ENCODE assay signal across 9 cellular contexts in genomic region chr17:40530988-40531971, GRCh38. TPM values are rescaled to one million over a fixed set of nuclear protein-coding genes. Genes with fewer than 3 reads are reported as not detected.
DNase-seq lines count a peak whose midpoint lies in the region; ATAC-seq, FAIRE-seq and TF ChIP-seq lines count a peak whose summit lies in the region.
"Had no signal": no experiment of that assay in that cellular context is flagged by ENCODE, and none has a peak within 500 bp of the region (broad histone marks: within the 10 kb centered on the region; RNA-seq: fewer than 3 reads in every experiment).

No MANE protein-coding gene starts in this region.

- H3K9ac ChIP-seq in IMR-90 (ENCODE audit: low read depth, low read length) (no peak overlapping the region), keratinocyte (ENCODE audit: control insufficient read depth, extremely low read depth, insufficient read depth, low read length) (peak overlapping the region; percentile 26)

- H3K27ac ChIP-seq in IMR-90 (ENCODE audit: insufficient read depth, low read length) (peak overlapping the region; percentile 21), keratinocyte (ENCODE audit: control insufficient read depth, insufficient read depth, low read length) (peak overlapping the region; percentile 68)

- peak overlapping the region; percentile 5 for H2AK9ac ChIP-seq in IMR-90 (replicated peaks; ENCODE audit: low read depth, low read length, poor library complexity)

- no peaks in the 10 kb centered on the region for H3K79me2 ChIP-seq in keratinocyte (ENCODE audit: control insufficient read depth, insufficient read depth, low read length)

- peak overlapping the region; percentile 94 for H3K4ac ChIP-seq in IMR-90 (ENCODE audit: low read depth, low read length)

- peak overlapping the region; percentile 94 for H2BK15ac ChIP-seq in IMR-90 (ENCODE audit: low read depth, low read length)

- TF ChIP-seq RAD21 in IMR-90 (IDR thresholded peaks at IDR 0.05; ENCODE audit: low read length): no peak

- TF ChIP-seq CTCF in IMR-90 (conservative IDR thresholded peaks at IDR 0.05; ENCODE audit: low read depth, low read length): no peak
- TF ChIP-seq CTCF in keratinocyte (optimal IDR thresholded peaks at IDR 0.05 in 1 of 3, IDR thresholded peaks at IDR 0.05 in 1 of 3, conservative IDR thresholded peaks at IDR 0.05 in 1 of 3; ENCODE audit: extremely low read depth in 1 of 3, insufficient read depth in 2 of 3, low read length in 3 of 3): no peak

- H3K4me1 ChIP-seq in IMR-90 (ENCODE audit: control insufficient read depth, insufficient read depth, low read length): peaks cover 37% of the 10 kb centered on the region
- peaks cover 56% of the 10 kb centered on the region for H3K4me1 ChIP-seq in keratinocyte (ENCODE audit: control insufficient read depth, extremely low read depth, insufficient read depth, low read length)

- no peaks in the 10 kb centered on the region for H3K27me3 ChIP-seq in IMR-90 (ENCODE audit: control insufficient read depth, insufficient read depth, low read length)
- no peaks in the 10 kb centered on the region for H3K27me3 ChIP-seq in keratinocyte (ENCODE audit: control insufficient read depth, extremely low read depth, insufficient read depth, low read length)

- TF ChIP-seq POLR2A in IMR-90 (IDR thresholded peaks at IDR 0.05; ENCODE audit: low read depth, low read length): no peak

- ATAC-seq in IMR-90 (ENCODE audit: low read depth) (no peak), HG03354 (IDR thresholded peaks at IDR 0.05; ENCODE audit: poor library complexity, severe bottlenecking, unreplicated experiment) (no peak), HG02623 (IDR thresholded peaks at IDR 0.05; ENCODE audit: unreplicated experiment) (no peak)

- H3K36me3 ChIP-seq in IMR-90 (ENCODE audit: control insufficient read depth, insufficient read depth, low read length) (no peaks in the 10 kb centered on the region), keratinocyte (ENCODE audit: control insufficient read depth in 2 of 2, extremely low read depth in 1 of 2, insufficient read depth in 2 of 2, low read length in 2 of 2) (peaks cover 2% of the 10 kb centered on the region in 2 experiments)

- H3K23ac ChIP-seq in IMR-90 (ENCODE audit: low read depth, low read length): peak overlapping the region; percentile 84; the same call in 1 of the 2 replicates

- no peaks in the 10 kb centered on the region for H4K20me1 ChIP-seq in IMR-90 (ENCODE audit: insufficient read depth, low read length)
- no peaks in the 10 kb centered on the region for H4K20me1 ChIP-seq in keratinocyte (ENCODE audit: control insufficient read depth, extremely low read depth, insufficient read depth, low read length)

- H4K91ac ChIP-seq in IMR-90 (ENCODE audit: insufficient read depth, low read depth, low read length): peak overlapping the region; percentile 81

- peak overlapping the region; percentile 61 for H3K14ac ChIP-seq in IMR-90 (replicated peaks; ENCODE audit: low read depth, low read length)

- peak overlapping the region in 1 of 2 experiments; percentile 61; a peak in 3 of 4 replicates for H4K8ac ChIP-seq in IMR-90 (ENCODE audit: low read depth in 2 of 2, low read length in 2 of 2)

- H2BK20ac ChIP-seq in IMR-90 (ENCODE audit: low read depth, low read length): peak overlapping the region; percentile 97

- CTCF ChIA-PET in IMR-90 (lab: Yijun Ruan, JAX): interaction anchor here (0.8 to 4.8 kb wide), 5 partner anchors 18 to 87 kb away, joined by 3 to 43 read pairs (median 5); no protein-coding TSS in a partner anchor

- H3K4me2 ChIP-seq in IMR-90 (ENCODE audit: low read depth, low read length) (no peak overlapping the region), keratinocyte (ENCODE audit: control insufficient read depth, extremely low read depth, insufficient read depth, low read depth, low read length) (no peak overlapping the region)

- DNase-seq in IMR-90 (no peak), keratinocyte (ENCODE audit: low read depth, low spot score) (no peak), NCI-H2196 treated with DMSO at 0.1 percent for 48 hours (lab: John Stamatoyannopoulos, UW; ENCODE audit: unreplicated experiment) (no peak), urothelium cell line (ENCODE audit: low spot score) (no peak)
- DNase-seq in activated CD8-positive, alpha-beta memory T cell treated with anti-CD3 and anti-CD28 coated beads, Interleukin-2, amount 50 U/mL, for 24 hours (ENCODE audit: extremely low read depth): peak; percentile 64
- peak; percentile 59 to 87 for DNase-seq in stimulated activated CD8-positive, alpha-beta memory T cell treated with anti-CD3 and anti-CD28 coated beads, Interleukin-7, amount 100 ng/mL, for 48 hours (ENCODE audit: extremely low read depth in 1 of 2, low read depth in 1 of 2)

- POLR2A ChIA-PET in IMR-90 (lab: Charles Lee; ENCODE audit: unreplicated experiment): no interaction called here

- in situ Hi-C loops in IMR-90 (cut with MboI; ENCODE audit: low sequenced_read_pairs): loop anchor here (5.0 kb wide), 2 partner anchors 89 to 169 kb away; partner anchors contain the start of genes GJD3 and IGFBP4

- intact Hi-C loops in IMR-90 (cut with micrococcal nuclease): loop anchor here (5.0 kb wide), 1 partner anchor 229 kb away; no protein-coding TSS in a partner anchor

- FAIRE-seq in keratinocyte (lab: Jason Lieb, UNC): peak; percentile 66
- no peak for FAIRE-seq in urothelium cell line (lab: Jason Lieb, UNC)

- dilution Hi-C loops in IMR-90 (cut with HindIII; ENCODE audit: low sequenced_read_pairs, unreplicated experiment): no loop called here
- dilution Hi-C loops in keratinocyte (cut with MboI; ENCODE audit: extremely low pct_ligation_motif_present, low sequenced_read_pairs): no loop called here

- peak overlapping the region; percentile 40 for H2AFZ ChIP-seq in IMR-90 (replicated peaks; ENCODE audit: low read length, poor library complexity)
- no peak overlapping the region for H2AFZ ChIP-seq in keratinocyte (ENCODE audit: control insufficient read depth, low read length)

- no TSS peak for BruUV-seq in IMR-90 (replicated peaks; lab: Mats Ljungman, UMichigan)

- H3K9me1 ChIP-seq in IMR-90 (ENCODE audit: insufficient read depth, low read length) (peaks cover 18% of the 10 kb centered on the region), keratinocyte (ENCODE audit: control insufficient read depth, extremely low read depth, insufficient read depth, low read length) (no peaks in the 10 kb centered on the region)

- H3K4me3 ChIP-seq in IMR-90 (ENCODE audit: insufficient read depth, low read depth, low read length): no peak overlapping the region
- no peak overlapping the region for H3K4me3 ChIP-seq in keratinocyte (ENCODE audit: control insufficient read depth in 2 of 3, extremely low read depth in 1 of 3, insufficient read depth in 2 of 3, low read depth in 1 of 3, low read length in 3 of 3)

- no peak overlapping the region for H3K56ac ChIP-seq in IMR-90 (ENCODE audit: extremely low read depth, insufficient read depth, low read length)

- peak overlapping the region; percentile 92 for H2BK5ac ChIP-seq in IMR-90 (ENCODE audit: low read depth, low read length, poor library complexity, severe bottlenecking)

- H3K9me3 ChIP-seq in IMR-90 (ENCODE audit: control insufficient read depth, insufficient read depth, low read length) (no peaks in the 10 kb centered on the region), keratinocyte (ENCODE audit: control insufficient read depth, low read depth, low read length) (no peaks in the 10 kb centered on the region)

- H4K5ac ChIP-seq in IMR-90 (ENCODE audit: low read depth, low read length): peak overlapping the region; percentile 85

- 0 out of 4 replicates have a peak, but pooled peaks cover 0 to 13% of the 10 kb centered on the region in 2 experiments for H3K79me1 ChIP-seq in IMR-90 (ENCODE audit: low read depth in 1 of 2, low read length in 2 of 2)

- H2AK5ac ChIP-seq in IMR-90 (ENCODE audit: low read depth, low read length): peak overlapping the region; percentile 95

- H2BK120ac ChIP-seq in IMR-90 (ENCODE audit: low read depth, low read length): peak overlapping the region; percentile 89

- peak overlapping the region; percentile 81 for H3K18ac ChIP-seq in IMR-90 (ENCODE audit: low read depth, low read length)

- 79% methylated on average over 9 of the region's 15 CpGs; no CpG with 5 or more reads in 1 of the 2 experiments for WGBS in IMR-90 (ENCODE audit: extremely low coverage in 2 of 2, insufficient read length in 1 of 2), 2 experiments

TF ChIP-seq in IMR-90, 13 proteins besides CTCF, POLR2A, EP300 and RAD21 (continues in another document):
- TF ChIP-seq USF2 (IDR thresholded peaks at IDR 0.05; ENCODE audit: low read depth, low read length) (no peak), MAFK (IDR thresholded peaks at IDR 0.05; ENCODE audit: low read depth, low read length) (no peak)

RNA-seq across cellular contexts. Expression of gene TNS4, which starts 29.9 kb away (rescaled TPM):
- total RNA-seq in IMR-90 (2012; rRNA removed): 0.28 TPM in 1 of 2 replicates, not detected in the other
- 0.07 TPM in 1 of 2 replicates, not detected in the other for polyA plus RNA-seq in IMR-90 (2012; rRNA removed)
- polyA plus RNA-seq in IMR-90 (2012; cell fraction: cytosol; rRNA removed): 0.07 and 0.08 TPM in 2 replicates
- 0.33 and 0.57 TPM in 2 replicates for polyA plus RNA-seq in IMR-90 (2012; cell fraction: nucleus; rRNA removed; ENCODE audit: low replicate concordance)
- 129 to 171 TPM (median 160 TPM) in 3 replicates for polyA plus RNA-seq in keratinocyte
- 182 TPM for polyA plus RNA-seq in keratinocyte (2011; ENCODE audit: low read depth)
- 162 and 255 TPM in 2 replicates for polyA plus RNA-seq in keratinocyte (2011; cell fraction: cytosol; rRNA removed)
- polyA plus RNA-seq in keratinocyte (2011; cell fraction: nucleus; rRNA removed): 758 and 1,104 TPM in 2 replicates
- polyA plus RNA-seq in keratinocyte (2012; ENCODE audit: low replicate concordance): 221 and 630 TPM in 2 replicates
- 229 to 1,669 TPM (median 398 TPM) in 3 replicates for polyA minus RNA-seq in keratinocyte
- polyA minus RNA-seq in keratinocyte (2011; cell fraction: cytosol; rRNA and poly(A)+ RNA removed): 367 TPM
- 523 and 706 TPM in 2 replicates for polyA minus RNA-seq in keratinocyte (2011; cell fraction: nucleus; rRNA and poly(A)+ RNA removed)
- total RNA-seq: skeletal muscle tissue had no signal

RNA-seq across cellular contexts. Expression of gene CCR7, which starts 34.0 kb away (rescaled TPM):
- total RNA-seq in IMR-90 (2012; rRNA removed): 0.28 and 0.36 TPM in 2 replicates
- polyA plus RNA-seq in IMR-90 (2012; rRNA removed) (0.14 and 0.22 TPM in 2 replicates), keratinocyte (0.06 to 0.63 TPM (median 0.16 TPM) in 3 replicates)
- polyA plus RNA-seq in IMR-90 (2012; cell fraction: cytosol; rRNA removed): 0.16 TPM in 1 of 2 replicates, not detected in the other
- 0.23 and 0.39 TPM in 2 replicates for polyA plus RNA-seq in IMR-90 (2012; cell fraction: nucleus; rRNA removed; ENCODE audit: low replicate concordance)
- polyA plus RNA-seq in keratinocyte (2011; ENCODE audit: low read depth): not detected
- polyA plus RNA-seq in keratinocyte (2011; cell fraction: cytosol; rRNA removed): 0.04 TPM in 1 of 2 replicates, not detected in the other
- polyA plus RNA-seq in keratinocyte (2011; cell fraction: nucleus; rRNA removed): 0.31 TPM in 1 of 2 replicates, not detected in the other
- polyA plus RNA-seq in keratinocyte (2012; ENCODE audit: low replicate concordance): 0.05 and 0.16 TPM in 2 replicates
- polyA minus RNA-seq in keratinocyte: 0.33 TPM in 1 of 3 replicates, not detected in the others
- not detected for polyA minus RNA-seq in keratinocyte (2011; cell fraction: cytosol; rRNA and poly(A)+ RNA removed)
- polyA minus RNA-seq in keratinocyte (2011; cell fraction: nucleus; rRNA and poly(A)+ RNA removed): not detected in 2 replicates

Comparison
In these comparisons a context has a peak if more than half of its experiments do, and no peak if none do; other contexts are left out.
1. DNase-seq: peak in activated CD8-positive, alpha-beta memory T cell treated with anti-CD3 and anti-CD28 coated beads, Interleukin-2, amount 50 U/mL, for 24 hours (single experiment) and stimulated activated CD8-positive, alpha-beta memory T cell treated with anti-CD3 and anti-CD28 coated beads, Interleukin-7, amount 100 ng/mL, for 48 hours (2 of 2); none in IMR-90 (single experiment), keratinocyte (single experiment), NCI-H2196 treated with DMSO at 0.1 percent for 48 hours (single experiment) and urothelium cell line (single experiment).
2. RNA of gene TNS4, which starts 29.9 kb away (polyA plus RNA-seq): 129 to 1,104 TPM in keratinocyte; 0.07 to 0.57 TPM in IMR-90; every median in the first group is over 10 times any median in the second.